Comparison of ENCODE assay signal across 9 cellular contexts in genomic region chr20:46970937-46971630, GRCh38.
A peak's percentile ranks its signal among the peaks of the same experiment; 100 is the strongest.
DNase-seq lines count a peak whose midpoint lies in the region; ATAC-seq and TF ChIP-seq lines count a peak whose summit lies in the region.
"Had no signal": no experiment of that assay in that cellular context is flagged by ENCODE, and none has a peak within 500 bp of the region (broad histone marks: within the 10 kb centered on the region; RNA-seq: fewer than 3 reads in every experiment).

No MANE protein-coding gene starts in this region.

- no peak overlapping the region for H3K4me3 Mint-ChIP-seq in nephron
- H3K4me3 Mint-ChIP-seq: T-helper 1 cell treated with Interleukin-12 subunit alpha and Interleukin-12 subunit beta and Interleukin-4 antibody, amounts not matched to agents 30 μg/mL and 1 μg/mL, for 36 hours had no signal

- DNase-seq in NCI-H345 (lab: John Stamatoyannopoulos, UW) (peak; percentile 22), NCI-H345 treated with DMSO at 0.1 percent for 48 hours (lab: John Stamatoyannopoulos, UW; ENCODE audit: unreplicated experiment) (no peak), NCI-H1436 (lab: John Stamatoyannopoulos, UW) (peak; percentile 72), brain pericyte (ENCODE audit: low read depth, low spot score) (peak; percentile 41), NCI-H1092 treated with DMSO at 0.1 percent for 48 hours (lab: John Stamatoyannopoulos, UW) (no peak)
- no peak for DNase-seq in activated effector memory CD4-positive, alpha-beta T cell treated with Interleukin-2 at 50 U/mL for 16 hours

- ATAC-seq in GM21526 (IDR thresholded peaks at IDR 0.05; ENCODE audit: low FRiP score, unreplicated experiment) = no peak

- peak overlapping the region in 2 of 3 experiments; percentile 52 to 55 for H3K27ac Mint-ChIP-seq in nephron
- H3K27ac Mint-ChIP-seq: T-helper 1 cell treated with Interleukin-12 subunit alpha and Interleukin-12 subunit beta and Interleukin-4 antibody, amounts not matched to agents 30 μg/mL and 1 μg/mL, for 36 hours had no signal

- no peak for TF ChIP-seq CTCF in nephron (IDR thresholded peaks at IDR 0.05; ENCODE audit: unreplicated experiment in 3 of 3)

- peaks cover 58% of the 10 kb centered on the region for H3K4me1 Mint-ChIP-seq in nephron

- H3K36me3 Mint-ChIP-seq in nephron (ENCODE audit: low read depth) = no peaks in the 10 kb centered on the region

- peaks cover 3% of the 10 kb centered on the region for H3K27me3 Mint-ChIP-seq in nephron (ENCODE audit: low read depth)

- no peaks in the 10 kb centered on the region for H3K9me3 Mint-ChIP-seq in nephron
- H3K9me3 Mint-ChIP-seq: T-helper 1 cell treated with Interleukin-12 subunit alpha and Interleukin-12 subunit beta and Interleukin-4 antibody, amounts not matched to agents 30 μg/mL and 1 μg/mL, for 36 hours had no signal

Comparison
In these comparisons a context has a peak if more than half of its experiments do, and no peak if none do; other contexts are left out.
1. DNase-seq: peak in NCI-H345 (single experiment), NCI-H1436 (single experiment) and brain pericyte (single experiment); none in NCI-H345 treated with DMSO at 0.1 percent for 48 hours (single experiment), activated effector memory CD4-positive, alpha-beta T cell treated with Interleukin-2 at 50 U/mL for 16 hours (single experiment) and NCI-H1092 treated with DMSO at 0.1 percent for 48 hours (single experiment).